ENCODE assay signal across 1 cellular context in genomic region chr1:59670662-59671061, GRCh38.
TF ChIP-seq lines count a peak whose summit lies in the region.

No MANE protein-coding gene starts in this region.

TF ChIP-seq in GM23338, 12 proteins besides CTCF, POLR2A, EP300 and RAD21 (continued from another document):
- no peak for TF ChIP-seq ZNF462 (CRISPR knock-in tag; IDR thresholded peaks at IDR 0.05)
- TF ChIP-seq NANOG (IDR thresholded peaks at IDR 0.05; ENCODE audit: borderline replicate concordance) = no peak
- TF ChIP-seq EZH2phosphoT487 (IDR thresholded peaks at IDR 0.05; ENCODE audit: unreplicated experiment) = no peak
- no peak for TF ChIP-seq JUNB (IDR thresholded peaks at IDR 0.05; ENCODE audit: unreplicated experiment)
- no peak for TF ChIP-seq ZNF114 (CRISPR knock-in tag; IDR thresholded peaks at IDR 0.05)
- no peak for TF ChIP-seq CREB1 (CRISPR knock-in tag; IDR thresholded peaks at IDR 0.05; ENCODE audit: low read depth)
- TF ChIP-seq ETS1 (IDR thresholded peaks at IDR 0.05) = no peak
- no peak for TF ChIP-seq POLR2AphosphoS5 (IDR thresholded peaks at IDR 0.05; ENCODE audit: low read depth)
